8 cellular contexts compared by ENCODE assay signal in the genomic region with DNA sequence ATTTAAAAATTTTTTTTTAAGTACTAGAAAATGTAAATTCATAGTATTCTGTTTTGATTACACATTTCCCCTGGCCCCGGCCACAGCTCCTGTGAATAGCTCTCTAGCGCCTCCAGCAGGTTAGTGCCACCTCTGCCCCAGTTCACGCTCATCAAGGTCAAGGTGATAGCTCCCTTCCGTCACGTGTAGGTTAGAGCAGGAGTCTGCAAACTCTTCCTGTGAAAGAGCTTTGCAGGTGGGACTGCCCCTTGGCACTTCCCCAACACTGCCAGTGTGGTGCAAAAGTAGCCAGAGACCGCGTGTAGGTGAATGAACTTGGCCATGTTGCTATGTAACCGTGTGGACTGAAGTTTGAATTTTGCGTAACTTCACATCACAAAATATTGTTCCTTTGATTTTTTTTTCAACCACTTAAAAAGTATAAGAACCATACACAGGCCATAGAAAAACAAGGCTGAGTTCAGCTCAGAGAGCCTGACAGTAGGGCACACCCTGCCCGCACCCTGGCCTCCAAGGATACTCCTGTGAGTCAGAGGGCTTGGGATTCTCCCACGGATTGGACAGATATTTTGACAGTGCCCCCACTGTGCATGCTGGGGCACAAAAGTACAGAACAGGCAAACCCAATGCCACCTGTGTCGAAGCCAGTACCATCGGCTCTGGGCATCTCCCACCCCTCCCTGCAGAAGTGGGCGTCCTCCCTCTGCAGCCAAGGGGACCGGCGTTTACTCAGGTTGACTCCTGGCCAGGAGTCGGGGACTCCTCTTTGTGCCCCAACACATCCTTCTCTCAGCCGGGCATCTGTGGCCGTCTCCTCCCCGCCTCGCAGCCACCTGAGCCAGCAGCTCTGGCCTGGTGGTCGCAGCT.
DNase-seq lines count a peak whose midpoint lies in the region; ATAC-seq and TF ChIP-seq lines count a peak whose summit lies in the region.

No MANE protein-coding gene starts in this region.

- H3K18ac ChIP-seq in IMR-90 (ENCODE audit: low read depth, low read length): no peak overlapping the region

- H4K5ac ChIP-seq in IMR-90 (ENCODE audit: low read depth, low read length): no peak overlapping the region

- peaks cover 3% of the 10 kb centered on the region for H3K36me3 ChIP-seq in CD8-positive, alpha-beta memory T cell (ENCODE audit: insufficient read depth, low read length)
- peaks cover 20% of the 10 kb centered on the region for H3K36me3 ChIP-seq in IMR-90 (ENCODE audit: control insufficient read depth, insufficient read depth, low read length)
- H3K36me3 ChIP-seq in transverse colon: no peaks in the 10 kb centered on the region

- TF ChIP-seq POLR2A in IMR-90 (IDR thresholded peaks at IDR 0.05; ENCODE audit: low read depth, low read length): no peak
- no peak for TF ChIP-seq POLR2A in transverse colon (IDR thresholded peaks at IDR 0.05)

- intact Hi-C loops in IMR-90 (cut with micrococcal nuclease) (loop anchor here (10.0 kb wide), 1 partner anchor 225 kb away; no protein-coding TSS in a partner anchor), activated B cell treated with CpG ODN at 0.5 μM for 24 hours (cut with micrococcal nuclease) (no loop called here), transverse colon (cut with DNase I; ENCODE audit: low total_unique reads) (no loop called here)

- no peak overlapping the region for H2BK5ac ChIP-seq in IMR-90 (ENCODE audit: low read depth, low read length, poor library complexity, severe bottlenecking)

- no peak overlapping the region for H3K14ac ChIP-seq in IMR-90 (replicated peaks; ENCODE audit: low read depth, low read length)

- in situ Hi-C loops in IMR-90 (cut with MboI; ENCODE audit: low sequenced_read_pairs) (no loop called here), transverse colon (cut with MboI; ENCODE audit: low pct_ligation_motif_present in 1 of 4, low pct_unique_long_range_greater_than_20kb in 1 of 4, low sequenced_read_pairs in 3 of 4) (no loop called here)

- CTCF ChIA-PET in CD8-positive, alpha-beta memory T cell (lab: Charles Lee): interaction anchor here (0.7 to 2.1 kb wide), 11 partner anchors 8 to 324 kb away, joined by 3 to 6 read pairs (median 4); no protein-coding TSS in a partner anchor
- CTCF ChIA-PET in IMR-90 (lab: Yijun Ruan, JAX) (interaction anchor here (0.7 to 1.1 kb wide), 2 partner anchors 12 to 42 kb away, joined by 3 read pairs; no protein-coding TSS in a partner anchor), activated B cell treated with CpG ODN at 0.5 μM for 24 hours (lab: Charles Lee) (interaction anchor here (0.8 to 2.8 kb wide), 5 partner anchors 9 to 141 kb away, joined by 3 to 14 read pairs (median 4); no protein-coding TSS in a partner anchor)

- no peak overlapping the region for H3K9ac ChIP-seq in IMR-90 (ENCODE audit: low read depth, low read length)

- POLR2A ChIA-PET in CD8-positive, alpha-beta memory T cell (lab: Charles Lee): interaction anchor here (1.1 kb wide), 1 partner anchor 444 kb away, joined by 3 read pairs; no protein-coding TSS in a partner anchor
- POLR2A ChIA-PET in IMR-90 (lab: Charles Lee; ENCODE audit: unreplicated experiment) (no interaction called here), activated B cell treated with CpG ODN at 0.5 μM for 24 hours (lab: Charles Lee) (interaction anchor here (0.7 to 1.1 kb wide), 4 partner anchors 10 to 18 kb away, joined by 3 read pairs; no protein-coding TSS in a partner anchor)
- POLR2A ChIA-PET in naive thymus-derived CD8-positive, alpha-beta T cell (lab: Charles Lee): interaction anchor here (0.7 kb wide), 1 partner anchor 445 kb away, joined by 3 read pairs; no protein-coding TSS in a partner anchor

- peak; percentile 65 for TF ChIP-seq CTCF in IMR-90 (conservative IDR thresholded peaks at IDR 0.05; ENCODE audit: low read depth, low read length)
- TF ChIP-seq CTCF in activated B cell treated with CpG ODN at 0.5 μM for 24 hours (IDR thresholded peaks at IDR 0.05): no peak
- TF ChIP-seq CTCF in transverse colon (IDR thresholded peaks at IDR 0.05): peak; percentile 32 to 52 (median 45)

- dilution Hi-C loops in IMR-90 (cut with HindIII; ENCODE audit: low sequenced_read_pairs, unreplicated experiment): no loop called here

- WGBS in IMR-90 (ENCODE audit: extremely low coverage in 2 of 2, insufficient read length in 1 of 2), 2 experiments: 92% methylated on average over 4 of the region's 22 CpGs; no CpG with 5 or more reads in 1 of the 2 experiments
- WGBS in transverse colon (ENCODE audit: low coverage in 1 of 2), 2 donors: 74 to 85% methylated on average over 9 to 22 of the region's 22 CpGs

- H2BK20ac ChIP-seq in IMR-90 (ENCODE audit: low read depth, low read length): no peak overlapping the region

- H3K27me3 ChIP-seq in CD8-positive, alpha-beta memory T cell (ENCODE audit: insufficient read depth, low read length, poor library complexity, severe bottlenecking): no peaks in the 10 kb centered on the region
- H3K27me3 ChIP-seq in IMR-90 (ENCODE audit: control insufficient read depth, insufficient read depth, low read length): no peaks in the 10 kb centered on the region
- no peaks in the 10 kb centered on the region for H3K27me3 ChIP-seq in transverse colon

- H3K4me3 ChIP-seq in CD8-positive, alpha-beta memory T cell (ENCODE audit: low read length): no peak overlapping the region
- H3K4me3 ChIP-seq in IMR-90 (ENCODE audit: insufficient read depth, low read depth, low read length): no peak overlapping the region
- H3K4me3 ChIP-seq in transverse colon: no peak overlapping the region

- H3K4ac ChIP-seq in IMR-90 (ENCODE audit: low read depth, low read length): no peak overlapping the region

- peaks cover 4 to 28% of the 10 kb centered on the region in 2 experiments; a peak in 3 of 4 replicates for H3K79me1 ChIP-seq in IMR-90 (ENCODE audit: low read depth in 1 of 2, low read length in 2 of 2)

- no peak overlapping the region for H2BK120ac ChIP-seq in IMR-90 (ENCODE audit: low read depth, low read length)

- H4K20me1 ChIP-seq in IMR-90 (ENCODE audit: insufficient read depth, low read length): no peaks in the 10 kb centered on the region

- H2AK9ac ChIP-seq in IMR-90 (replicated peaks; ENCODE audit: low read depth, low read length, poor library complexity): no peak overlapping the region

- H3K56ac ChIP-seq in IMR-90 (ENCODE audit: extremely low read depth, insufficient read depth, low read length): no peak overlapping the region

- no peak overlapping the region for H3K23ac ChIP-seq in IMR-90 (ENCODE audit: low read depth, low read length)

- no peak overlapping the region for H4K8ac ChIP-seq in IMR-90 (ENCODE audit: low read depth in 2 of 2, low read length in 2 of 2)

- 0 out of 2 replicates have a peak, but pooled peaks cover 7% of the 10 kb centered on the region for H3K9me1 ChIP-seq in IMR-90 (ENCODE audit: insufficient read depth, low read length)

- H3K4me2 ChIP-seq in IMR-90 (ENCODE audit: low read depth, low read length): no peak overlapping the region

- H3K9me3 ChIP-seq in CD8-positive, alpha-beta memory T cell (ENCODE audit: low read length): no peaks in the 10 kb centered on the region
- no peaks in the 10 kb centered on the region for H3K9me3 ChIP-seq in IMR-90 (ENCODE audit: control insufficient read depth, insufficient read depth, low read length)
- no peaks in the 10 kb centered on the region for H3K9me3 ChIP-seq in transverse colon

- no peak overlapping the region for H2AFZ ChIP-seq in IMR-90 (replicated peaks; ENCODE audit: low read length, poor library complexity)

- DNase-seq in CD8-positive, alpha-beta memory T cell: peak; percentile 57 to 81 (median 66)
- peak; percentile 16 for DNase-seq in IMR-90
- DNase-seq in activated B cell treated with CpG ODN at 0.5 μM for 24 hours: no peak
- DNase-seq in central memory CD8-positive, alpha-beta T cell (ENCODE audit: low spot score in 2 of 2): peak; percentile 59 to 66
- peak; percentile 49 to 84 (median 72) for DNase-seq in naive thymus-derived CD8-positive, alpha-beta T cell
- DNase-seq in transverse colon: peak; percentile 28
- DNase-seq in HCEC 1CT: no peak
- DNase-seq in amniotic stem cell (lab: John Stamatoyannopoulos, UW): no peak

- peak overlapping the region; percentile 60; the same call in 1 of the 2 replicates for H2AK5ac ChIP-seq in IMR-90 (ENCODE audit: low read depth, low read length)

- no peak overlapping the region for H3K27ac ChIP-seq in CD8-positive, alpha-beta memory T cell (ENCODE audit: low read depth, low read length)
- H3K27ac ChIP-seq in IMR-90 (ENCODE audit: insufficient read depth, low read length) (no peak overlapping the region), transverse colon (peak overlapping the region in 3 of 4 donors; percentile 32 to 48 (median 33))

- no peak overlapping the region for H3K4me3 Mint-ChIP-seq in CD8-positive, alpha-beta memory T cell
- H3K4me3 Mint-ChIP-seq in activated B cell treated with CpG ODN at 0.5 μM for 24 hours: no peak overlapping the region
- no peak overlapping the region for H3K4me3 Mint-ChIP-seq in central memory CD8-positive, alpha-beta T cell
- no peak overlapping the region for H3K4me3 Mint-ChIP-seq in naive thymus-derived CD8-positive, alpha-beta T cell

- no peak overlapping the region for H2BK15ac ChIP-seq in IMR-90 (ENCODE audit: low read depth, low read length)

- no peak overlapping the region for H4K91ac ChIP-seq in IMR-90 (ENCODE audit: insufficient read depth, low read depth, low read length)

- H3K36me3 Mint-ChIP-seq in CD8-positive, alpha-beta memory T cell: peaks cover 0 to 58% (median 7%) of the 10 kb centered on the region in 3 donors
- peaks cover 51% of the 10 kb centered on the region for H3K36me3 Mint-ChIP-seq in activated B cell treated with CpG ODN at 0.5 μM for 24 hours (ENCODE audit: low read depth)
- H3K36me3 Mint-ChIP-seq in central memory CD8-positive, alpha-beta T cell (ENCODE audit: insufficient read depth): peaks cover 23% of the 10 kb centered on the region
- peaks cover 0 to 51% (median 13%) of the 10 kb centered on the region in 3 donors for H3K36me3 Mint-ChIP-seq in naive thymus-derived CD8-positive, alpha-beta T cell

- peaks cover 19 to 37% (median 35%) of the 10 kb centered on the region in 3 donors for H3K4me1 Mint-ChIP-seq in CD8-positive, alpha-beta memory T cell
- peaks cover 25% of the 10 kb centered on the region for H3K4me1 Mint-ChIP-seq in activated B cell treated with CpG ODN at 0.5 μM for 24 hours
- peaks cover 26% of the 10 kb centered on the region for H3K4me1 Mint-ChIP-seq in central memory CD8-positive, alpha-beta T cell
- peaks cover 3 to 25% (median 19%) of the 10 kb centered on the region in 4 donors for H3K4me1 Mint-ChIP-seq in naive thymus-derived CD8-positive, alpha-beta T cell

- peaks cover 0 to 2% of the 10 kb centered on the region in 2 donors for H3K27me3 Mint-ChIP-seq in CD8-positive, alpha-beta memory T cell
- no peaks in the 10 kb centered on the region for H3K27me3 Mint-ChIP-seq in activated B cell treated with CpG ODN at 0.5 μM for 24 hours
- H3K27me3 Mint-ChIP-seq in central memory CD8-positive, alpha-beta T cell: no peaks in the 10 kb centered on the region
- H3K27me3 Mint-ChIP-seq in naive thymus-derived CD8-positive, alpha-beta T cell: no peaks in the 10 kb centered on the region

- TF ChIP-seq EP300 in transverse colon (IDR thresholded peaks at IDR 0.05; ENCODE audit: low read depth): no peak

- peak; percentile 83 for TF ChIP-seq RAD21 in IMR-90 (IDR thresholded peaks at IDR 0.05; ENCODE audit: low read length)

- peak overlapping the region in 1 of 8 donors; percentile 24 for H3K27ac Mint-ChIP-seq in CD8-positive, alpha-beta memory T cell
- H3K27ac Mint-ChIP-seq in activated B cell treated with CpG ODN at 0.5 μM for 24 hours: no peak overlapping the region
- no peak overlapping the region for H3K27ac Mint-ChIP-seq in central memory CD8-positive, alpha-beta T cell (ENCODE audit: low read depth)
- H3K27ac Mint-ChIP-seq in naive thymus-derived CD8-positive, alpha-beta T cell: peak overlapping the region in 7 of 10 donors; percentile 20 to 91 (median 40)

- H3K4me1 ChIP-seq in CD8-positive, alpha-beta memory T cell (ENCODE audit: insufficient read depth, low read length): no peaks in the 10 kb centered on the region
- H3K4me1 ChIP-seq in IMR-90 (ENCODE audit: control insufficient read depth, insufficient read depth, low read length): no peaks in the 10 kb centered on the region
- H3K4me1 ChIP-seq in transverse colon: peaks cover 0 to 12% (median 0%) of the 10 kb centered on the region in 4 donors

- no TSS peak for BruUV-seq in IMR-90 (replicated peaks; lab: Mats Ljungman, UMichigan)

- peak; percentile 53; the same call in 1 of the 2 replicates for ATAC-seq in IMR-90 (ENCODE audit: low read depth)
- ATAC-seq in activated B cell treated with CpG ODN at 0.5 μM for 24 hours (ENCODE audit: low read depth): peak; percentile 36
- ATAC-seq in central memory CD8-positive, alpha-beta T cell (replicated peaks; ENCODE audit: extremely low read depth, poor library complexity, severe bottlenecking): peak; percentile 60
- ATAC-seq in naive thymus-derived CD8-positive, alpha-beta T cell: peak; percentile 85 to 93

- no peaks in the 10 kb centered on the region for H3K9me3 Mint-ChIP-seq in CD8-positive, alpha-beta memory T cell
- H3K9me3 Mint-ChIP-seq in activated B cell treated with CpG ODN at 0.5 μM for 24 hours: no peaks in the 10 kb centered on the region
- no peaks in the 10 kb centered on the region for H3K9me3 Mint-ChIP-seq in central memory CD8-positive, alpha-beta T cell
- no peaks in the 10 kb centered on the region for H3K9me3 Mint-ChIP-seq in naive thymus-derived CD8-positive, alpha-beta T cell

Comparison
In these comparisons a context has a peak if more than half of its experiments do, and no peak if none do; other contexts are left out.
1. DNase-seq: peak in CD8-positive, alpha-beta memory T cell (5 of 5), IMR-90 (single experiment), central memory CD8-positive, alpha-beta T cell (2 of 2), naive thymus-derived CD8-positive, alpha-beta T cell (10 of 10) and transverse colon (single experiment); none in activated B cell treated with CpG ODN at 0.5 μM for 24 hours (single experiment), HCEC 1CT (single experiment) and amniotic stem cell (single experiment).
2. H3K27ac ChIP-seq: peak in transverse colon (3 of 4); none in CD8-positive, alpha-beta memory T cell (single experiment) and IMR-90 (single experiment).
3. H3K27ac Mint-ChIP-seq: peak in naive thymus-derived CD8-positive, alpha-beta T cell (7 of 10); none in activated B cell treated with CpG ODN at 0.5 μM for 24 hours (single experiment) and central memory CD8-positive, alpha-beta T cell (single experiment).
4. ATAC-seq: peak in every context shown above with its lines; median percentile 89 in naive thymus-derived CD8-positive, alpha-beta T cell; 60 in central memory CD8-positive, alpha-beta T cell; 53 in IMR-90; 36 in activated B cell treated with CpG ODN at 0.5 μM for 24 hours.